Comparison of ENCODE assay signal across 8 cellular contexts in genomic region chr17:18259621-18260331, GRCh38. TPM values are rescaled to one million over a fixed set of nuclear protein-coding genes. Genes with fewer than 3 reads are reported as not detected.
A peak's percentile ranks its signal among the peaks of the same experiment; 100 is the strongest.
DNase-seq lines count a peak whose midpoint lies in the region; ATAC-seq and TF ChIP-seq lines count a peak whose summit lies in the region.

No MANE protein-coding gene starts in this region.

- TF ChIP-seq POLR2A in breast epithelium (IDR thresholded peaks at IDR 0.05): no peak

- H3K36me3 ChIP-seq in CD8-positive, alpha-beta memory T cell (ENCODE audit: insufficient read depth, low read length): peaks cover 8% of the 10 kb centered on the region
- peaks cover 38% of the 10 kb centered on the region for H3K36me3 ChIP-seq in HUES64 (ENCODE audit: insufficient read depth, low read length)
- H3K36me3 ChIP-seq in breast epithelium: no peaks in the 10 kb centered on the region
- H3K36me3 ChIP-seq in muscle layer of duodenum (ENCODE audit: control insufficient read depth in 1 of 2, insufficient read depth in 2 of 2, low read length in 2 of 2): peaks cover 17 to 49% of the 10 kb centered on the region in 2 donors

- H3K4me1 Mint-ChIP-seq in CD8-positive, alpha-beta memory T cell: peaks cover 37 to 65% (median 38%) of the 10 kb centered on the region in 3 donors

- POLR2A ChIA-PET in CD8-positive, alpha-beta memory T cell (lab: Charles Lee): interaction anchor here (0.5 to 1.6 kb wide), 3 partner anchors 27 to 103 kb away, joined by 3 to 6 read pairs (median 3); partner anchors contain the start of genes ALKBH5 and SHMT1

- peak overlapping the region; percentile 38 for H3K27ac ChIP-seq in CD8-positive, alpha-beta memory T cell (ENCODE audit: low read depth, low read length)
- H3K27ac ChIP-seq in HUES64 (ENCODE audit: low read depth, low read length) (peak overlapping the region; percentile 21; the same call in 1 of the 2 replicates), breast epithelium (peak overlapping the region; percentile 95 to 98), muscle layer of duodenum (ENCODE audit: low read length) (peak overlapping the region; percentile 51)

- CTCF ChIA-PET in CD8-positive, alpha-beta memory T cell (lab: Charles Lee): interaction anchor here (1.0 kb wide), 1 partner anchor 31 kb away, joined by 3 read pairs; no protein-coding TSS in a partner anchor

- peaks cover 50% of the 10 kb centered on the region for H3K4me1 ChIP-seq in CD8-positive, alpha-beta memory T cell (ENCODE audit: insufficient read depth, low read length)
- H3K4me1 ChIP-seq in HUES64 (ENCODE audit: insufficient read depth, low read length): peaks cover 20% of the 10 kb centered on the region
- H3K4me1 ChIP-seq in breast epithelium: peaks cover 11 to 19% of the 10 kb centered on the region in 2 donors
- peaks cover 18 to 43% of the 10 kb centered on the region in 2 donors for H3K4me1 ChIP-seq in muscle layer of duodenum (ENCODE audit: control insufficient read depth in 1 of 2, insufficient read depth in 2 of 2, low read length in 2 of 2)

- intact Hi-C loops in breast epithelium (cut with DNase I; ENCODE audit: low total_unique reads): no loop called here

- peaks cover 0 to 42% (median 3%) of the 10 kb centered on the region in 3 donors for H3K36me3 Mint-ChIP-seq in CD8-positive, alpha-beta memory T cell

- H3K27ac Mint-ChIP-seq in CD8-positive, alpha-beta memory T cell: peak overlapping the region; percentile 63 to 93 (median 86)

- peak overlapping the region; percentile 89 for H3K4me3 ChIP-seq in CD8-positive, alpha-beta memory T cell (ENCODE audit: low read length)
- peak overlapping the region; percentile 83 for H3K4me3 ChIP-seq in HUES64 (ENCODE audit: low read length)
- peak overlapping the region; percentile 66 to 86 (median 84) for H3K4me3 ChIP-seq in breast epithelium
- peak overlapping the region; percentile 75 to 97 for H3K4me3 ChIP-seq in muscle layer of duodenum (ENCODE audit: low read depth in 1 of 2, low read length in 2 of 2)

- no peaks in the 10 kb centered on the region for H3K27me3 ChIP-seq in CD8-positive, alpha-beta memory T cell (ENCODE audit: insufficient read depth, low read length, poor library complexity, severe bottlenecking)
- H3K27me3 ChIP-seq in HUES64 (ENCODE audit: insufficient read depth, low read length): no peaks in the 10 kb centered on the region
- no peaks in the 10 kb centered on the region for H3K27me3 ChIP-seq in breast epithelium
- H3K27me3 ChIP-seq in muscle layer of duodenum (ENCODE audit: low read depth, low read length): no peaks in the 10 kb centered on the region

- no peak for TF ChIP-seq CTCF in breast epithelium (IDR thresholded peaks at IDR 0.05)

- H3K9me3 Mint-ChIP-seq in CD8-positive, alpha-beta memory T cell: no peaks in the 10 kb centered on the region

- H3K4me3 Mint-ChIP-seq in CD8-positive, alpha-beta memory T cell: peak overlapping the region; percentile 80 to 97 (median 84)

- no peak for DNase-seq in CD8-positive, alpha-beta memory T cell
- no peak for DNase-seq in breast epithelium (ENCODE audit: low spot score in 2 of 2)
- no peak for DNase-seq in GDM1 (lab: John Stamatoyannopoulos, UW)
- no peak for DNase-seq in NCI-H1048 (lab: John Stamatoyannopoulos, UW)

- no peak overlapping the region for H3K9ac ChIP-seq in HUES64 (ENCODE audit: low read depth, low read length)

- no peak for ATAC-seq in GM18858 (IDR thresholded peaks at IDR 0.05; ENCODE audit: unreplicated experiment)
- no peak for ATAC-seq in HG03135 (IDR thresholded peaks at IDR 0.05; ENCODE audit: unreplicated experiment)

- no peaks in the 10 kb centered on the region for H3K27me3 Mint-ChIP-seq in CD8-positive, alpha-beta memory T cell

- H3K9me3 ChIP-seq in CD8-positive, alpha-beta memory T cell (ENCODE audit: low read length): no peaks in the 10 kb centered on the region
- no peaks in the 10 kb centered on the region for H3K9me3 ChIP-seq in HUES64 (ENCODE audit: insufficient read depth, low read depth, low read length)
- H3K9me3 ChIP-seq in breast epithelium: no peaks in the 10 kb centered on the region
- no peaks in the 10 kb centered on the region for H3K9me3 ChIP-seq in muscle layer of duodenum (ENCODE audit: control insufficient read depth in 1 of 2, low read length in 2 of 2)

- WGBS in HUES64: 74% methylated on average over 22 of the region's 22 CpGs

RNA-seq across cellular contexts. Expression of gene MIEF2, which starts 0.7 kb away (rescaled TPM):
- total RNA-seq in CD8-positive, alpha-beta memory T cell: 1 to 10 TPM; 5.5 to 5.6 TPM
- polyA plus RNA-seq in CD8-positive, alpha-beta memory T cell: 14.1 TPM
- 6.5 TPM for polyA plus RNA-seq in HUES64 (2013, experiment 1 of 2)
- polyA plus RNA-seq in HUES64 (2013, experiment 2 of 2): 6.0 TPM
- total RNA-seq in breast epithelium: 10 to 100 TPM in 2 of 3 donors, 1 to 10 TPM in 1; 9.8 to 29.6 (median 19.0) TPM

RNA-seq across cellular contexts. Expression of gene FLII, which starts 1.2 kb away (rescaled TPM):
- 100 to 1,000 TPM; 278 to 299 TPM for total RNA-seq in CD8-positive, alpha-beta memory T cell
- 216 TPM for polyA plus RNA-seq in CD8-positive, alpha-beta memory T cell
- polyA plus RNA-seq in HUES64 (2013, experiment 1 of 2): 136 TPM
- polyA plus RNA-seq in HUES64 (2013, experiment 2 of 2): 148 TPM
- total RNA-seq in breast epithelium: 100 to 1,000 TPM; 235 to 298 (median 293) TPM

RNA-seq across cellular contexts. Expression of gene LLGL1, which starts 34.3 kb away (rescaled TPM):
- 10 to 100 TPM; 24.3 to 26.3 TPM for total RNA-seq in CD8-positive, alpha-beta memory T cell
- 1.5 TPM for polyA plus RNA-seq in CD8-positive, alpha-beta memory T cell
- 52.6 TPM for polyA plus RNA-seq in HUES64 (2013, experiment 1 of 2)
- polyA plus RNA-seq in HUES64 (2013, experiment 2 of 2): 52.4 TPM
- 10 to 100 TPM; 16.0 to 21.6 (median 18.4) TPM for total RNA-seq in breast epithelium

RNA-seq across cellular contexts. Expression of gene TOP3A, which starts 55.0 kb away (rescaled TPM):
- total RNA-seq in CD8-positive, alpha-beta memory T cell: 10 to 100 TPM; 69.7 to 72.8 TPM
- polyA plus RNA-seq in CD8-positive, alpha-beta memory T cell: 21.7 TPM
- polyA plus RNA-seq in HUES64 (2013, experiment 1 of 2): 30.4 TPM
- polyA plus RNA-seq in HUES64 (2013, experiment 2 of 2): 24.3 TPM
- 10 to 100 TPM; 25.9 to 46.5 (median 30.1) TPM for total RNA-seq in breast epithelium

RNA-seq across cellular contexts. Expression of gene SMCR8, which starts 55.3 kb away (rescaled TPM):
- total RNA-seq in CD8-positive, alpha-beta memory T cell: 10 to 100 TPM; 26.7 to 26.9 TPM
- 4.9 TPM for polyA plus RNA-seq in CD8-positive, alpha-beta memory T cell
- polyA plus RNA-seq in HUES64 (2013, experiment 1 of 2): 11.6 TPM
- 11.7 TPM for polyA plus RNA-seq in HUES64 (2013, experiment 2 of 2)
- 10 to 100 TPM; 16.4 to 20.9 (median 16.8) TPM for total RNA-seq in breast epithelium

Comparison
In these comparisons a context has a peak if more than half of its experiments do, and no peak if none do; other contexts are left out.
1. H3K27ac ChIP-seq: peak in every context shown above with its lines; median percentile 96 in breast epithelium; 51 in muscle layer of duodenum; 38 in CD8-positive, alpha-beta memory T cell; 21 in HUES64.